8 cellular contexts compared by ENCODE assay signal in genomic region chr15:67125589-67126502, GRCh38.
DNase-seq lines count a peak whose midpoint lies in the region; ATAC-seq and TF ChIP-seq lines count a peak whose summit lies in the region.

No MANE protein-coding gene starts in this region.

- in situ Hi-C loops in ACHN (cut with HindIII; ENCODE audit: low pct_ligation_motif_present, low pct_unique_long_range_greater_than_20kb, low sequenced_read_pairs) (no loop called here), astrocyte of the cerebellum (cut with HindIII; ENCODE audit: low sequenced_read_pairs) (no loop called here)

- H3K9me3 ChIP-seq in thymus (ENCODE audit: control insufficient read depth): no peaks in the 10 kb centered on the region

- no peak for TF ChIP-seq CTCF in astrocyte of the cerebellum (IDR thresholded peaks at IDR 0.05; ENCODE audit: low read depth, low read length, missing control alignments)

- H3K4me1 ChIP-seq in thymus (ENCODE audit: control insufficient read depth, insufficient read depth, low read length): peaks cover 6% of the 10 kb centered on the region

- WGBS in thymus: 93% methylated on average over 20 of the region's 20 CpGs

- DNase-seq in ACHN (peak; percentile 84), HT1080 (ENCODE audit: low read depth) (peak; percentile 95), astrocyte of the cerebellum (ENCODE audit: low read depth) (peak; percentile 93), kidney tubule cell (ENCODE audit: low spot score) (peak; percentile 65)

- H3K27ac ChIP-seq in thymus (ENCODE audit: low read depth): peak overlapping the region; percentile 88

- no peaks in the 10 kb centered on the region for H3K27me3 ChIP-seq in thymus (ENCODE audit: control insufficient read depth, insufficient read depth)

- ATAC-seq in GM18868 (IDR thresholded peaks at IDR 0.05; ENCODE audit: unreplicated experiment) (no peak), HG03521 (IDR thresholded peaks at IDR 0.05; ENCODE audit: unreplicated experiment) (no peak), GM18861 (IDR thresholded peaks at IDR 0.05; ENCODE audit: unreplicated experiment) (no peak)

- H3K36me3 ChIP-seq in thymus (ENCODE audit: control insufficient read depth, insufficient read depth): peaks cover 5% of the 10 kb centered on the region

- H3K4me3 ChIP-seq in astrocyte of the cerebellum (ENCODE audit: low read depth, low read length): peak overlapping the region; percentile 8
- no peak overlapping the region for H3K4me3 ChIP-seq in thymus (ENCODE audit: low read length)
